14 cellular contexts compared by ENCODE assay signal in genomic region chr12:87266305-87266704, GRCh38.
DNase-seq lines count a peak whose midpoint lies in the region; ATAC-seq and TF ChIP-seq lines count a peak whose summit lies in the region.
"Had no signal": no experiment of that assay in that cellular context is flagged by ENCODE, and none has a peak within 500 bp of the region (broad histone marks: within the 10 kb centered on the region; RNA-seq: fewer than 3 reads in every experiment).

No MANE protein-coding gene starts in this region.

- no peaks in the 10 kb centered on the region for H3K27me3 ChIP-seq in smooth muscle cell (ENCODE audit: low read depth)

- H3K4me3 ChIP-seq in fibroblast of mammary gland (ENCODE audit: control insufficient read depth, low read depth, low read length) = no peak overlapping the region
- H3K4me3 ChIP-seq in smooth muscle cell = no peak overlapping the region
- H3K4me3 ChIP-seq: lung had no signal

- WGBS in smooth muscle cell (ENCODE audit: low lambda C conversion rate) = 78% methylated on average over 2 of the region's 2 CpGs

- no peaks in the 10 kb centered on the region for H3F3A ChIP-seq in smooth muscle cell (ENCODE audit: low read depth)

- H2AFZ ChIP-seq in smooth muscle cell (ENCODE audit: low read depth) = no peak overlapping the region

- no peak overlapping the region for H3K4me2 ChIP-seq in smooth muscle cell

- no peak for ATAC-seq in Right ventricle myocardium inferior

- H3K9me3 ChIP-seq in smooth muscle cell (replicated peaks; ENCODE audit: low read depth) = no peaks in the 10 kb centered on the region

- no peak overlapping the region for H3K27ac ChIP-seq in smooth muscle cell (ENCODE audit: low read depth)

- H3K36me3 ChIP-seq in smooth muscle cell (ENCODE audit: low read depth) = no peaks in the 10 kb centered on the region

- H4K20me1 ChIP-seq in smooth muscle cell (ENCODE audit: low read depth) = no peaks in the 10 kb centered on the region

- peaks cover 7% of the 10 kb centered on the region for H3K4me1 ChIP-seq in smooth muscle cell (ENCODE audit: low read depth)

- no peaks in the 10 kb centered on the region for H3K79me2 ChIP-seq in smooth muscle cell (ENCODE audit: low read depth)

- peak; percentile 15 for TF ChIP-seq CTCF in fibroblast of mammary gland (conservative IDR thresholded peaks at IDR 0.05; ENCODE audit: control insufficient read depth, insufficient read depth, low read depth, low read length)
- peak; percentile 14 for TF ChIP-seq CTCF in smooth muscle cell (IDR thresholded peaks at IDR 0.05; ENCODE audit: borderline replicate concordance, insufficient read depth, poor library complexity, severe bottlenecking)

- intact Hi-C loops in Right ventricle myocardium inferior (cut with DNase I) = no loop called here

- H3K9ac ChIP-seq in smooth muscle cell (ENCODE audit: low read depth) = no peak overlapping the region

- DNase-seq in NCI-H2171 treated with DMSO at 0.1 percent for 48 hours (lab: John Stamatoyannopoulos, UW) (peak; percentile 7), NCI-H2171 (lab: John Stamatoyannopoulos, UW) (no peak), NCI-H69 (lab: John Stamatoyannopoulos, UW) (peak; percentile 32), fibroblast of mammary gland (ENCODE audit: low read depth) (peak; percentile 12), smooth muscle cell (lab: John Stamatoyannopoulos, UW; ENCODE audit: unreplicated experiment) (no peak), NCI-H2227 treated with DMSO at 0.1 percent for 48 hours (lab: John Stamatoyannopoulos, UW) (no peak), Right ventricle myocardium inferior (ENCODE audit: missing footprints) (no peak)
- no peak for DNase-seq in stimulated activated CD4-positive, alpha-beta T cell treated with anti-CD3 and anti-CD28 coated beads, Interleukin-2, amount 100 ng/mL, for 24 hours
- DNase-seq: aorta; effector memory CD4-positive, alpha-beta T cell; Kasumi-1; NCI-H524; nucleus accumbens had no signal

Comparison
In these comparisons a context has a peak if more than half of its experiments do, and no peak if none do; other contexts are left out.
1. DNase-seq: peak in NCI-H2171 treated with DMSO at 0.1 percent for 48 hours (single experiment), NCI-H69 (single experiment) and fibroblast of mammary gland (single experiment); none in NCI-H2171 (single experiment), smooth muscle cell (single experiment), NCI-H2227 treated with DMSO at 0.1 percent for 48 hours (single experiment), Right ventricle myocardium inferior (single experiment) and stimulated activated CD4-positive, alpha-beta T cell treated with anti-CD3 and anti-CD28 coated beads, Interleukin-2, amount 100 ng/mL, for 24 hours (0 of 2).